In the genomic region with DNA sequence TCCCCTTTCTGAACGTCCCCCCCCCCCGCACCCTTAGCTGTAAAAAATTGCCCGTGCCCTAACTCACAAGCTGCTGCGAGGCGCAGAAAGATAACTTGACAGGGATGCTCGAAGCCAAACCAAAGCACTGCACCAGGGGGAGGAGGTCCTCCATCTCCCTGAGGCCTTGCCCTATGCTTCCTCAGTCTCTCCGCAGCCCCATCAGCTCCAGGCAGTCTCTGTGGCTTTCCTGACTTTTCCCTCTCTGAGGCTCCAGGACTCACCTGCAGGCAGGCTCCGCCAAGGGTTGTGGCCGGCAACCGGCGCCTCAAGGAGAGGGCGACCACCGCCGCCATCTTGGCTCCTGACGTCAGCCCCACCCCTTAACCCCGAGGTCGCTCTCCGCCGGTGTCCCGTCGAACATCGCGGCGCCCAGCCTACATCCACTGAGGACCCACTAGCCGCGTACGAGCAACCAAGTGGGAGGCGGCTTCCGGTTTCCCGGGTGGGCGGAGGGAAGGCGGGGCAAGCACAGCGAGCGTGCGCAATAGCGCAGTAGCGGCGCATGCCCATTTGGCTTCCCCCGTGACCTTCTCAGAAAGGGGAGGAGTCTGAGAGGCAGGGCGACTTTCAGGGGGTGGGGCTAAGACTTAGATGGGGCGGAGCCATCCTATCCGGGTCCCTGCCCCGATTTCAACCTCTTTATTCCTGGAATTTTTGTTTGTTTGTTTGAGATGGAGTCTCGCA, we compare ENCODE assay signal across 8 cellular contexts. TPM values are rescaled to one million over a fixed set of nuclear protein-coding genes. Genes with fewer than 3 reads are reported as not detected.
DNase-seq lines count a peak whose midpoint lies in the region; ATAC-seq and TF ChIP-seq lines count a peak whose summit lies in the region.

A gene (minus strand): TSS at position 348 of the 726 bp plus-strand sequence. CDS start 13 bp downstream, at position 335.

- ATAC-seq in RWPE2 (ENCODE audit: low read depth): peak; percentile 97
- peak; percentile 99 for ATAC-seq in naive thymus-derived CD4-positive, alpha-beta T cell
- peak; percentile 99 for ATAC-seq in stimulated activated naive B cell treated with anti-CD40 and anti-IgM and Interleukin-4, amounts not matched to agents 10 μg/mL and 1 μg/mL and 100 μg/mL, for 72 hours (replicated peaks)

- H3K36me3 ChIP-seq in RWPE2 (ENCODE audit: low read depth): peaks cover 32% of the 10 kb centered on the region
- H3K36me3 ChIP-seq in fibroblast of lung (ENCODE audit: control insufficient read depth, insufficient read depth, low read length): no peaks in the 10 kb centered on the region
- peaks cover 0 to 10% (median 0%) of the 10 kb centered on the region in 3 experiments for H3K36me3 ChIP-seq in naive thymus-derived CD4-positive, alpha-beta T cell (ENCODE audit: control insufficient read depth in 2 of 3, insufficient read depth in 3 of 3, low read length in 3 of 3)

- peaks cover 30% of the 10 kb centered on the region for H3K79me2 ChIP-seq in fibroblast of lung (ENCODE audit: control insufficient read depth, insufficient read depth, low read length)

- H3K4me1 ChIP-seq in RWPE2 (ENCODE audit: insufficient read depth, poor library complexity, severe bottlenecking): peaks cover 10% of the 10 kb centered on the region
- peaks cover 2% of the 10 kb centered on the region for H3K4me1 ChIP-seq in fibroblast of lung (ENCODE audit: control insufficient read depth, extremely low read depth, insufficient read depth, low read length)
- H3K4me1 ChIP-seq in naive thymus-derived CD4-positive, alpha-beta T cell (ENCODE audit: control insufficient read depth in 2 of 2, insufficient read depth in 2 of 2, low read length in 2 of 2): peaks cover 13 to 14% of the 10 kb centered on the region in 2 donors

- peak within 1 kb of the TSS; percentile 97 for H2AFZ ChIP-seq in fibroblast of lung (ENCODE audit: low read length)

- peak within 1 kb of the TSS; percentile 79 for H3K9ac ChIP-seq in fibroblast of lung (ENCODE audit: insufficient read depth, low read length)

- peak within 1 kb of the TSS; percentile 56 for H3K4me3 ChIP-seq in RWPE2 (ENCODE audit: severe bottlenecking)
- peak within 1 kb of the TSS; percentile 90 to 100 (median 96) for H3K4me3 ChIP-seq in fibroblast of lung (replicated peaks in 1 of 4; ENCODE audit: control extremely low read depth in 1 of 4, insufficient read depth in 1 of 4, low read depth in 3 of 4, low read length in 4 of 4)
- H3K4me3 ChIP-seq in naive thymus-derived CD4-positive, alpha-beta T cell (ENCODE audit: low read length): peak within 1 kb of the TSS; percentile 77

- peak within 1 kb of the TSS; percentile 27 for H3K27ac ChIP-seq in RWPE2 (ENCODE audit: poor library complexity, severe bottlenecking)
- peak within 1 kb of the TSS; percentile 90 for H3K27ac ChIP-seq in fibroblast of lung (ENCODE audit: insufficient read depth, low read length)
- H3K27ac ChIP-seq in naive thymus-derived CD4-positive, alpha-beta T cell (ENCODE audit: low read depth, low read length): peak within 1 kb of the TSS; percentile 81

- no peaks in the 10 kb centered on the region for H3K9me3 ChIP-seq in RWPE2 (ENCODE audit: severe bottlenecking)
- H3K9me3 ChIP-seq in fibroblast of lung (ENCODE audit: control insufficient read depth, insufficient read depth, low read depth, low read length): no peaks in the 10 kb centered on the region
- no peaks in the 10 kb centered on the region for H3K9me3 ChIP-seq in naive thymus-derived CD4-positive, alpha-beta T cell (ENCODE audit: control insufficient read depth in 2 of 3, low read length in 3 of 3)

- H3K27ac Mint-ChIP-seq in activated T-helper 2 cell treated with anti-CD3 and anti-CD28 coated beads, Interferon-gamma antibody, Interleukin-2, Interleukin-4, amounts not matched to agents 10 μg/mL and 5 μg/mL and 100 μg/mL, durations not matched to agents 14 hours and 24 hours and 36 hours: peak within 1 kb of the TSS; percentile 93
- H3K27ac Mint-ChIP-seq in naive thymus-derived CD4-positive, alpha-beta T cell: peak within 1 kb of the TSS; percentile 94 to 99 (median 97)
- H3K27ac Mint-ChIP-seq in stimulated activated naive B cell treated with anti-CD40 and anti-IgM and Interleukin-4, amounts not matched to agents 10 μg/mL and 1 μg/mL and 100 μg/mL, for 72 hours: peak within 1 kb of the TSS; percentile 98

- POLR2A ChIA-PET in naive thymus-derived CD4-positive, alpha-beta T cell (lab: Charles Lee): interaction anchor here (0.6 to 1.3 kb wide), 7 partner anchors 9 to 181 kb away, joined by 3 to 4 read pairs (median 3); no protein-coding TSS in a partner anchor

- H4K20me1 ChIP-seq in fibroblast of lung (ENCODE audit: control insufficient read depth, extremely low read depth, insufficient read depth, low read length): no peaks in the 10 kb centered on the region

- peak within 1 kb of the TSS; percentile 99 for H3K4me2 ChIP-seq in fibroblast of lung (ENCODE audit: extremely low read depth, insufficient read depth, low read length)

- TF ChIP-seq CTCF in RWPE2 (IDR thresholded peaks at IDR 0.05; ENCODE audit: poor library complexity, severe bottlenecking) (no peak), fibroblast of lung (conservative IDR thresholded peaks at IDR 0.05 in 1 of 2, IDR thresholded peaks at IDR 0.05 in 1 of 2; ENCODE audit: low read depth in 1 of 2, low read length in 2 of 2) (no peak)

- DNase-seq in EH (ENCODE audit: low read depth) (peak; percentile 98), H4 (ENCODE audit: low spot score) (peak; percentile 96), LoVo (ENCODE audit: low spot score) (peak; percentile 97), RWPE2 (ENCODE audit: low spot score) (peak; percentile 98), fibroblast of lung (ENCODE audit: low read depth in 2 of 2) (peak; percentile 96 to 99)
- DNase-seq in activated T-helper 2 cell treated with anti-CD3 and anti-CD28 coated beads, Interferon-gamma antibody, Interleukin-2, Interleukin-4, amounts not matched to agents 10 μg/mL and 5 μg/mL and 100 μg/mL, durations not matched to agents 14 hours and 24 hours and 36 hours (ENCODE audit: low spot score): peak; percentile 99
- peak; percentile 97 to 100 (median 100) for DNase-seq in naive thymus-derived CD4-positive, alpha-beta T cell
- peak; percentile 99 for DNase-seq in stimulated activated naive B cell treated with anti-CD40 and anti-IgM and Interleukin-4, amounts not matched to agents 10 μg/mL and 1 μg/mL and 100 μg/mL, for 72 hours

- H3K27me3 Mint-ChIP-seq in activated T-helper 2 cell treated with anti-CD3 and anti-CD28 coated beads, Interferon-gamma antibody, Interleukin-2, Interleukin-4, amounts not matched to agents 10 μg/mL and 5 μg/mL and 100 μg/mL, durations not matched to agents 14 hours and 24 hours and 36 hours (ENCODE audit: low read depth): peaks cover 7% of the 10 kb centered on the region
- H3K27me3 Mint-ChIP-seq in naive thymus-derived CD4-positive, alpha-beta T cell: peaks cover 0 to 7% (median 6%) of the 10 kb centered on the region in 5 donors
- peaks cover 8 to 9% of the 10 kb centered on the region in 2 donors for H3K27me3 Mint-ChIP-seq in stimulated activated naive B cell treated with anti-CD40 and anti-IgM and Interleukin-4, amounts not matched to agents 10 μg/mL and 1 μg/mL and 100 μg/mL, for 72 hours

- peak within 1 kb of the TSS; percentile 99 for H3K4me3 Mint-ChIP-seq in activated T-helper 2 cell treated with anti-CD3 and anti-CD28 coated beads, Interferon-gamma antibody, Interleukin-2, Interleukin-4, amounts not matched to agents 10 μg/mL and 5 μg/mL and 100 μg/mL, durations not matched to agents 14 hours and 24 hours and 36 hours (ENCODE audit: low read depth)
- H3K4me3 Mint-ChIP-seq in naive thymus-derived CD4-positive, alpha-beta T cell: peak within 1 kb of the TSS; percentile 87 to 99 (median 98)
- H3K4me3 Mint-ChIP-seq in stimulated activated naive B cell treated with anti-CD40 and anti-IgM and Interleukin-4, amounts not matched to agents 10 μg/mL and 1 μg/mL and 100 μg/mL, for 72 hours: peak within 1 kb of the TSS; percentile 95 to 98

- peaks cover 13% of the 10 kb centered on the region for H3K36me3 Mint-ChIP-seq in activated T-helper 2 cell treated with anti-CD3 and anti-CD28 coated beads, Interferon-gamma antibody, Interleukin-2, Interleukin-4, amounts not matched to agents 10 μg/mL and 5 μg/mL and 100 μg/mL, durations not matched to agents 14 hours and 24 hours and 36 hours (ENCODE audit: low read depth)
- peaks cover 0 to 6% (median 2%) of the 10 kb centered on the region in 5 donors for H3K36me3 Mint-ChIP-seq in naive thymus-derived CD4-positive, alpha-beta T cell
- H3K36me3 Mint-ChIP-seq in stimulated activated naive B cell treated with anti-CD40 and anti-IgM and Interleukin-4, amounts not matched to agents 10 μg/mL and 1 μg/mL and 100 μg/mL, for 72 hours: peaks cover 2 to 4% of the 10 kb centered on the region in 2 donors

- intact Hi-C loops in activated T-helper 2 cell treated with anti-CD3 and anti-CD28 coated beads, Interferon-gamma antibody, Interleukin-2, Interleukin-4, amounts not matched to agents 10 μg/mL and 5 μg/mL and 100 μg/mL, durations not matched to agents 14 hours and 24 hours and 36 hours (cut with micrococcal nuclease): loop anchor here (1.0 to 5.0 kb wide), 3 partner anchors 43 to 383 kb away; a partner anchor contains a TSS
- intact Hi-C loops in naive thymus-derived CD4-positive, alpha-beta T cell (cut with micrococcal nuclease): loop anchor here (1.0 to 10.0 kb wide), 9 partner anchors 42 to 1529 kb away; a partner anchor contains a TSS

- CTCF ChIA-PET in naive thymus-derived CD4-positive, alpha-beta T cell (lab: Charles Lee): interaction anchor here (0.6 kb wide), 1 partner anchor 1356 kb away, joined by 3 read pairs; no protein-coding TSS in a partner anchor

- no peaks in the 10 kb centered on the region for H3K27me3 ChIP-seq in RWPE2 (ENCODE audit: insufficient read depth, poor library complexity, severe bottlenecking)
- H3K27me3 ChIP-seq in fibroblast of lung (ENCODE audit: control insufficient read depth, insufficient read depth, low read length): no peaks in the 10 kb centered on the region
- no peaks in the 10 kb centered on the region for H3K27me3 ChIP-seq in naive thymus-derived CD4-positive, alpha-beta T cell (ENCODE audit: control insufficient read depth in 2 of 2, insufficient read depth in 2 of 2, low read length in 2 of 2)

- H3K4me1 Mint-ChIP-seq in activated T-helper 2 cell treated with anti-CD3 and anti-CD28 coated beads, Interferon-gamma antibody, Interleukin-2, Interleukin-4, amounts not matched to agents 10 μg/mL and 5 μg/mL and 100 μg/mL, durations not matched to agents 14 hours and 24 hours and 36 hours (ENCODE audit: low read depth): peaks cover 12% of the 10 kb centered on the region
- H3K4me1 Mint-ChIP-seq in naive thymus-derived CD4-positive, alpha-beta T cell: peaks cover 8 to 39% (median 33%) of the 10 kb centered on the region in 7 donors
- peaks cover 6 to 18% of the 10 kb centered on the region in 2 donors for H3K4me1 Mint-ChIP-seq in stimulated activated naive B cell treated with anti-CD40 and anti-IgM and Interleukin-4, amounts not matched to agents 10 μg/mL and 1 μg/mL and 100 μg/mL, for 72 hours

- H3K9me3 Mint-ChIP-seq in activated T-helper 2 cell treated with anti-CD3 and anti-CD28 coated beads, Interferon-gamma antibody, Interleukin-2, Interleukin-4, amounts not matched to agents 10 μg/mL and 5 μg/mL and 100 μg/mL, durations not matched to agents 14 hours and 24 hours and 36 hours: no peaks in the 10 kb centered on the region
- peaks cover 0 to 1% (median 0%) of the 10 kb centered on the region in 11 donors for H3K9me3 Mint-ChIP-seq in naive thymus-derived CD4-positive, alpha-beta T cell
- H3K9me3 Mint-ChIP-seq in stimulated activated naive B cell treated with anti-CD40 and anti-IgM and Interleukin-4, amounts not matched to agents 10 μg/mL and 1 μg/mL and 100 μg/mL, for 72 hours: no peaks in the 10 kb centered on the region

RNA-seq across cellular contexts. Expression of the gene that starts here (rescaled TPM):
- total RNA-seq in H4 (2014; rRNA removed; shearing (Covaris generic)): 322 and 356 TPM in 2 replicates
- total RNA-seq in activated T-helper 2 cell treated with anti-CD3 and anti-CD28 coated beads, Interferon-gamma antibody, Interleukin-2, Interleukin-4, amounts not matched to agents 10 μg/mL and 5 μg/mL and 100 μg/mL, durations not matched to agents 14 hours and 24 hours and 36 hours: 117 and 124 TPM in 2 replicates
- total RNA-seq in fibroblast of lung: 157 and 170 TPM in 2 replicates
- polyA plus RNA-seq in fibroblast of lung: 136 and 155 TPM in 2 replicates
- polyA plus RNA-seq in fibroblast of lung (2012): 109 and 126 TPM in 2 replicates
- polyA minus RNA-seq in fibroblast of lung (ENCODE audit: low replicate concordance): 58.2 and 67.7 TPM in 2 replicates
- total RNA-seq in naive thymus-derived CD4-positive, alpha-beta T cell: 10 to 100 TPM; 53.3 to 81.3 (median 61.1) TPM
- polyA plus RNA-seq in naive thymus-derived CD4-positive, alpha-beta T cell: 100 to 1,000 TPM; 127 to 147 TPM

Comparison
In these comparisons a context has a peak if more than half of its experiments do, and no peak if none do; other contexts are left out.
1. Peak in every context shown above with its lines: DNase-seq, ATAC-seq, H3K4me3 ChIP-seq and H3K27ac ChIP-seq.
2. H3K27ac ChIP-seq: peak in every context shown above with its lines; median percentile 90 in fibroblast of lung; 81 in naive thymus-derived CD4-positive, alpha-beta T cell; 27 in RWPE2.